1 cellular context compared by ENCODE assay signal in genomic region chr17:51244041-51244440, GRCh38.
TF ChIP-seq lines count a peak whose summit lies in the region.

No MANE protein-coding gene starts in this region.

TF ChIP-seq in WTC11, 78 proteins besides CTCF, POLR2A, EP300 and RAD21 (continued from another document):
- TF ChIP-seq CBFB (CRISPR knock-in tag; IDR thresholded peaks at IDR 0.05; ENCODE audit: low read depth) (no peak), JAZF1 (CRISPR knock-in tag; IDR thresholded peaks at IDR 0.05) (no peak)
